In genomic region chr12:96906849-96907664, GRCh38 we compare ENCODE assay signal across 1 cellular context.
TF ChIP-seq lines count a peak whose summit lies in the region.

A gene with protein sequence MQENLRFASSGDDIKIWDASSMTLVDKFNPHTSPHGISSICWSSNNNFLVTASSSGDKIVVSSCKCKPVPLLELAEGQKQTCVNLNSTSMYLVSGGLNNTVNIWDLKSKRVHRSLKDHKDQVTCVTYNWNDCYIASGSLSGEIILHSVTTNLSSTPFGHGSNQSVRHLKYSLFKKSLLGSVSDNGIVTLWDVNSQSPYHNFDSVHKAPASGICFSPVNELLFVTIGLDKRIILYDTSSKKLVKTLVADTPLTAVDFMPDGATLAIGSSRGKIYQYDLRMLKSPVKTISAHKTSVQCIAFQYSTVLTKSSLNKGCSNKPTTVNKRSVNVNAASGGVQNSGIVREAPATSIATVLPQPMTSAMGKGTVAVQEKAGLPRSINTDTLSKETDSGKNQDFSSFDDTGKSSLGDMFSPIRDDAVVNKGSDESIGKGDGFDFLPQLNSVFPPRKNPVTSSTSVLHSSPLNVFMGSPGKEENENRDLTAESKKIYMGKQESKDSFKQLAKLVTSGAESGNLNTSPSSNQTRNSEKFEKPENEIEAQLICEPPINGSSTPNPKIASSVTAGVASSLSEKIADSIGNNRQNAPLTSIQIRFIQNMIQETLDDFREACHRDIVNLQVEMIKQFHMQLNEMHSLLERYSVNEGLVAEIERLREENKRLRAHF (plus strand): TSS chr12:96907257. CDS start chr12:96909760, 2,503 bp downstream.

TF ChIP-seq in HEK293, 187 proteins besides CTCF, POLR2A, EP300 and RAD21 (continued from another document and continues in another):
- TF ChIP-seq, protein P1, sequence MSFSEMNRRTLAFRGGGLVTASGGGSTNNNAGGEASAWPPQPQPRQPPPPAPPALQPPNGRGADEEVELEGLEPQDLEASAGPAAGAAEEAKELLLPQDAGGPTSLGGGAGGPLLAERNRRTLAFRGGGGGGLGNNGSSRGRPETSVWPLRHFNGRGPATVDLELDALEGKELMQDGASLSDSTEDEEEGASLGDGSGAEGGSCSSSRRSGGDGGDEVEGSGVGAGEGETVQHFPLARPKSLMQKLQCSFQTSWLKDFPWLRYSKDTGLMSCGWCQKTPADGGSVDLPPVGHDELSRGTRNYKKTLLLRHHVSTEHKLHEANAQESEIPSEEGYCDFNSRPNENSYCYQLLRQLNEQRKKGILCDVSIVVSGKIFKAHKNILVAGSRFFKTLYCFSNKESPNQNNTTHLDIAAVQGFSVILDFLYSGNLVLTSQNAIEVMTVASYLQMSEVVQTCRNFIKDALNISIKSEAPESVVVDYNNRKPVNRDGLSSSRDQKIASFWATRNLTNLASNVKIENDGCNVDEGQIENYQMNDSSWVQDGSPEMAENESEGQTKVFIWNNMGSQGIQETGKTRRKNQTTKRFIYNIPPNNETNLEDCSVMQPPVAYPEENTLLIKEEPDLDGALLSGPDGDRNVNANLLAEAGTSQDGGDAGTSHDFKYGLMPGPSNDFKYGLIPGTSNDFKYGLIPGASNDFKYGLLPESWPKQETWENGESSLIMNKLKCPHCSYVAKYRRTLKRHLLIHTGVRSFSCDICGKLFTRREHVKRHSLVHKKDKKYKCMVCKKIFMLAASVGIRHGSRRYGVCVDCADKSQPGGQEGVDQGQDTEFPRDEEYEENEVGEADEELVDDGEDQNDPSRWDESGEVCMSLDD (tag by site-specific recombination; IDR thresholded peaks at IDR 0.05), result peak; percentile 94
- TF ChIP-seq ZNF24 (tag by site-specific recombination; IDR thresholded peaks at IDR 0.05) (no peak), ZNF19 (tag by site-specific recombination; IDR thresholded peaks at IDR 0.05; ENCODE audit: low read depth) (no peak), BCL6B (tag by site-specific recombination; IDR thresholded peaks at IDR 0.05) (no peak), KLF10 (tag by site-specific recombination; IDR thresholded peaks at IDR 0.05) (peak; percentile 70), ZXDB (tag by site-specific recombination; IDR thresholded peaks at IDR 0.05) (peak; percentile 52), ZNF239 (tag by site-specific recombination; IDR thresholded peaks at IDR 0.05) (no peak), ZSCAN30 (tag by site-specific recombination; IDR thresholded peaks at IDR 0.05) (peak; percentile 71), ELK4 (IDR thresholded peaks at IDR 0.05; ENCODE audit: borderline replicate concordance, low read depth, low read length) (no peak), ZNF335 (tag by site-specific recombination; conservative IDR thresholded peaks at IDR 0.05) (peak; percentile 77), ZNF514 (tag by site-specific recombination; IDR thresholded peaks at IDR 0.05) (no peak), SP7 (tag by site-specific recombination; IDR thresholded peaks at IDR 0.05) (peak; percentile 66), KLF7 (tag by site-specific recombination; IDR thresholded peaks at IDR 0.05; ENCODE audit: borderline replicate concordance) (no peak), ZFP3 (tag by site-specific recombination; IDR thresholded peaks at IDR 0.05; ENCODE audit: low read depth) (no peak), SCRT1 (tag by site-specific recombination; IDR thresholded peaks at IDR 0.05; ENCODE audit: borderline replicate concordance) (no peak), GLI2 (tag by site-specific recombination; IDR thresholded peaks at IDR 0.05; ENCODE audit: borderline replicate concordance, low read depth) (no peak), PBX3 (CRISPR knock-in tag; IDR thresholded peaks at IDR 0.05) (0 out of 2 replicates have a peak, but pooled peaks have one; percentile 38), KLF9 (tag by site-specific recombination; IDR thresholded peaks at IDR 0.05; ENCODE audit: low read depth) (0 out of 2 replicates have a peak, but pooled peaks have one; percentile 24), SALL2 (tag by site-specific recombination; IDR thresholded peaks at IDR 0.05; ENCODE audit: borderline replicate concordance) (no peak), PRDM1 (tag by site-specific recombination; IDR thresholded peaks at IDR 0.05) (peak; percentile 45; the same call in 1 of the 2 replicates), RBAK (tag by site-specific recombination; IDR thresholded peaks at IDR 0.05) (no peak), KLF8 (tag by site-specific recombination; IDR thresholded peaks at IDR 0.05) (peak; percentile 75), TRIM28 (IDR thresholded peaks at IDR 0.05; ENCODE audit: borderline replicate concordance, low read length) (no peak), ZNF639 (tag by site-specific recombination; IDR thresholded peaks at IDR 0.05) (no peak), ZNF510 (tag by site-specific recombination; IDR thresholded peaks at IDR 0.05; ENCODE audit: insufficient replicate concordance) (no peak), ZNF76 (tag by site-specific recombination; IDR thresholded peaks at IDR 0.05; ENCODE audit: borderline replicate concordance, low read depth) (peak; percentile 59)
- TF ChIP-seq, protein P2, sequence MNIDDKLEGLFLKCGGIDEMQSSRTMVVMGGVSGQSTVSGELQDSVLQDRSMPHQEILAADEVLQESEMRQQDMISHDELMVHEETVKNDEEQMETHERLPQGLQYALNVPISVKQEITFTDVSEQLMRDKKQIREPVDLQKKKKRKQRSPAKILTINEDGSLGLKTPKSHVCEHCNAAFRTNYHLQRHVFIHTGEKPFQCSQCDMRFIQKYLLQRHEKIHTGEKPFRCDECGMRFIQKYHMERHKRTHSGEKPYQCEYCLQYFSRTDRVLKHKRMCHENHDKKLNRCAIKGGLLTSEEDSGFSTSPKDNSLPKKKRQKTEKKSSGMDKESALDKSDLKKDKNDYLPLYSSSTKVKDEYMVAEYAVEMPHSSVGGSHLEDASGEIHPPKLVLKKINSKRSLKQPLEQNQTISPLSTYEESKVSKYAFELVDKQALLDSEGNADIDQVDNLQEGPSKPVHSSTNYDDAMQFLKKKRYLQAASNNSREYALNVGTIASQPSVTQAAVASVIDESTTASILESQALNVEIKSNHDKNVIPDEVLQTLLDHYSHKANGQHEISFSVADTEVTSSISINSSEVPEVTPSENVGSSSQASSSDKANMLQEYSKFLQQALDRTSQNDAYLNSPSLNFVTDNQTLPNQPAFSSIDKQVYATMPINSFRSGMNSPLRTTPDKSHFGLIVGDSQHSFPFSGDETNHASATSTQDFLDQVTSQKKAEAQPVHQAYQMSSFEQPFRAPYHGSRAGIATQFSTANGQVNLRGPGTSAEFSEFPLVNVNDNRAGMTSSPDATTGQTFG (tag by site-specific recombination; IDR thresholded peaks at IDR 0.05; ENCODE audit: borderline replicate concordance), result no peak
- TF ChIP-seq, protein P3, sequence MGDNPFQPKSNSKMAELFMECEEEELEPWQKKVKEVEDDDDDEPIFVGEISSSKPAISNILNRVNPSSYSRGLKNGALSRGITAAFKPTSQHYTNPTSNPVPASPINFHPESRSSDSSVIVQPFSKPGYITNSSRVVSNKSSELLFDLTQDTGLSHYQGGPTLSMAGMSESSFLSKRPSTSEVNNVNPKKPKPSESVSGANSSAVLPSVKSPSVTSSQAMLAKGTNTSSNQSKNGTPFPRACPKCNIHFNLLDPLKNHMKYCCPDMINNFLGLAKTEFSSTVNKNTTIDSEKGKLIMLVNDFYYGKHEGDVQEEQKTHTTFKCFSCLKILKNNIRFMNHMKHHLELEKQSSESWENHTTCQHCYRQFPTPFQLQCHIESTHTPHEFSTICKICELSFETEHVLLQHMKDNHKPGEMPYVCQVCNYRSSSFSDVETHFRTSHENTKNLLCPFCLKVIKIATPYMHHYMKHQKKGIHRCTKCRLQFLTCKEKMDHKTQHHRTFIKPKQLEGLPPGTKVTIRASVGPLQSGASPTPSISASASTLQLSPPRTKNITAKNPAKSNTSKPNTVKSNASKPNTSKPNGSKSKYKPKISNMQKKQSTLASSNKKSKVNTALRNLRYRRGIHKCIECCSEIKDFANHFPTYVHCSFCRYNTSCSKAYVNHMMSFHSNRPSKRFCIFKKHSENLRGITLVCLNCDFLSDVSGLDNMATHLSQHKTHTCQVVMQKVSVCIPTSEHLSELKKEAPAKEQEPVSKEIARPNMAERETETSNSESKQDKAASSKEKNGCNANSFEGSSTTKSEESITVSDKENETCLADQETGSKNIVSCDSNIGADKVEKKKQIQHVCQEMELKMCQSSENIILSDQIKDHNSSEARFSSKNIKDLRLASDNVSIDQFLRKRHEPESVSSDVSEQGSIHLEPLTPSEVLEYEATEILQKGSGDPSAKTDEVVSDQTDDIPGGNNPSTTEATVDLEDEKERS (tag by site-specific recombination; IDR thresholded peaks at IDR 0.05), result peak; percentile 61; the same call in 1 of the 2 replicates
- TF ChIP-seq, protein P4, sequence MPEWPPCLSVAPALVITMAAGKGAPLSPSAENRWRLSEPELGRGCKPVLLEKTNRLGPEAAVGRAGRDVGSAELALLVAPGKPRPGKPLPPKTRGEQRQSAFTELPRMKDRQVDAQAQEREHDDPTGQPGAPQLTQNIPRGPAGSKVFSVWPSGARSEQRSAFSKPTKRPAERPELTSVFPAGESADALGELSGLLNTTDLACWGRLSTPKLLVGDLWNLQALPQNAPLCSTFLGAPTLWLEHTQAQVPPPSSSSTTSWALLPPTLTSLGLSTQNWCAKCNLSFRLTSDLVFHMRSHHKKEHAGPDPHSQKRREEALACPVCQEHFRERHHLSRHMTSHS (tag by site-specific recombination; IDR thresholded peaks at IDR 0.05), result no peak
- TF ChIP-seq, protein P5, sequence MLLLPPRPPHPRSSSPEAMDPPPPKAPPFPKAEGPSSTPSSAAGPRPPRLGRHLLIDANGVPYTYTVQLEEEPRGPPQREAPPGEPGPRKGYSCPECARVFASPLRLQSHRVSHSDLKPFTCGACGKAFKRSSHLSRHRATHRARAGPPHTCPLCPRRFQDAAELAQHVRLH (tag by site-specific recombination; IDR thresholded peaks at IDR 0.05), result peak; percentile 49; the same call in 1 of the 2 replicates
